ENCODE assay signal across 1 cellular context in the genomic region with DNA sequence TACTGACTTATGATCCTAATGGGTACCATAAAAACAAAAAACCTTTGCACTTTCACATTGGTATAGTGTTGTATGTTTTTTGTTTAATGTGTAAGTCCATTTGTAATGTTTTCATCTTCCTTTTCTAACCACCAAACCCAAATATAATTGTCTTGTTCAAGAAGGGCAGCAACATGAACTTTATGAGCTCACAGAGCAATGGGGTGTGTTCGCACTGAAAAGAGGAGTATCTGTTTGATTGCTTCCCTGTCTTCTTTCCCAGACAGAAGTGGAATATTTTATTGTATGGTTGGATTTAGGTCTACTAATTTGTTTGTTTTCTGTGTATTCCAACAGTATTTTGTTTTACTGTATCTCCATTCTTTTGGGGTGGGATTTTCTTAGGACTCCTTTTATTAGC.
TF ChIP-seq lines count a peak whose summit lies in the region.

No MANE protein-coding gene starts in this region.

TF ChIP-seq in GM23338, 12 proteins besides CTCF, POLR2A, EP300 and RAD21 (continued from another document):
- TF ChIP-seq, protein P1, sequence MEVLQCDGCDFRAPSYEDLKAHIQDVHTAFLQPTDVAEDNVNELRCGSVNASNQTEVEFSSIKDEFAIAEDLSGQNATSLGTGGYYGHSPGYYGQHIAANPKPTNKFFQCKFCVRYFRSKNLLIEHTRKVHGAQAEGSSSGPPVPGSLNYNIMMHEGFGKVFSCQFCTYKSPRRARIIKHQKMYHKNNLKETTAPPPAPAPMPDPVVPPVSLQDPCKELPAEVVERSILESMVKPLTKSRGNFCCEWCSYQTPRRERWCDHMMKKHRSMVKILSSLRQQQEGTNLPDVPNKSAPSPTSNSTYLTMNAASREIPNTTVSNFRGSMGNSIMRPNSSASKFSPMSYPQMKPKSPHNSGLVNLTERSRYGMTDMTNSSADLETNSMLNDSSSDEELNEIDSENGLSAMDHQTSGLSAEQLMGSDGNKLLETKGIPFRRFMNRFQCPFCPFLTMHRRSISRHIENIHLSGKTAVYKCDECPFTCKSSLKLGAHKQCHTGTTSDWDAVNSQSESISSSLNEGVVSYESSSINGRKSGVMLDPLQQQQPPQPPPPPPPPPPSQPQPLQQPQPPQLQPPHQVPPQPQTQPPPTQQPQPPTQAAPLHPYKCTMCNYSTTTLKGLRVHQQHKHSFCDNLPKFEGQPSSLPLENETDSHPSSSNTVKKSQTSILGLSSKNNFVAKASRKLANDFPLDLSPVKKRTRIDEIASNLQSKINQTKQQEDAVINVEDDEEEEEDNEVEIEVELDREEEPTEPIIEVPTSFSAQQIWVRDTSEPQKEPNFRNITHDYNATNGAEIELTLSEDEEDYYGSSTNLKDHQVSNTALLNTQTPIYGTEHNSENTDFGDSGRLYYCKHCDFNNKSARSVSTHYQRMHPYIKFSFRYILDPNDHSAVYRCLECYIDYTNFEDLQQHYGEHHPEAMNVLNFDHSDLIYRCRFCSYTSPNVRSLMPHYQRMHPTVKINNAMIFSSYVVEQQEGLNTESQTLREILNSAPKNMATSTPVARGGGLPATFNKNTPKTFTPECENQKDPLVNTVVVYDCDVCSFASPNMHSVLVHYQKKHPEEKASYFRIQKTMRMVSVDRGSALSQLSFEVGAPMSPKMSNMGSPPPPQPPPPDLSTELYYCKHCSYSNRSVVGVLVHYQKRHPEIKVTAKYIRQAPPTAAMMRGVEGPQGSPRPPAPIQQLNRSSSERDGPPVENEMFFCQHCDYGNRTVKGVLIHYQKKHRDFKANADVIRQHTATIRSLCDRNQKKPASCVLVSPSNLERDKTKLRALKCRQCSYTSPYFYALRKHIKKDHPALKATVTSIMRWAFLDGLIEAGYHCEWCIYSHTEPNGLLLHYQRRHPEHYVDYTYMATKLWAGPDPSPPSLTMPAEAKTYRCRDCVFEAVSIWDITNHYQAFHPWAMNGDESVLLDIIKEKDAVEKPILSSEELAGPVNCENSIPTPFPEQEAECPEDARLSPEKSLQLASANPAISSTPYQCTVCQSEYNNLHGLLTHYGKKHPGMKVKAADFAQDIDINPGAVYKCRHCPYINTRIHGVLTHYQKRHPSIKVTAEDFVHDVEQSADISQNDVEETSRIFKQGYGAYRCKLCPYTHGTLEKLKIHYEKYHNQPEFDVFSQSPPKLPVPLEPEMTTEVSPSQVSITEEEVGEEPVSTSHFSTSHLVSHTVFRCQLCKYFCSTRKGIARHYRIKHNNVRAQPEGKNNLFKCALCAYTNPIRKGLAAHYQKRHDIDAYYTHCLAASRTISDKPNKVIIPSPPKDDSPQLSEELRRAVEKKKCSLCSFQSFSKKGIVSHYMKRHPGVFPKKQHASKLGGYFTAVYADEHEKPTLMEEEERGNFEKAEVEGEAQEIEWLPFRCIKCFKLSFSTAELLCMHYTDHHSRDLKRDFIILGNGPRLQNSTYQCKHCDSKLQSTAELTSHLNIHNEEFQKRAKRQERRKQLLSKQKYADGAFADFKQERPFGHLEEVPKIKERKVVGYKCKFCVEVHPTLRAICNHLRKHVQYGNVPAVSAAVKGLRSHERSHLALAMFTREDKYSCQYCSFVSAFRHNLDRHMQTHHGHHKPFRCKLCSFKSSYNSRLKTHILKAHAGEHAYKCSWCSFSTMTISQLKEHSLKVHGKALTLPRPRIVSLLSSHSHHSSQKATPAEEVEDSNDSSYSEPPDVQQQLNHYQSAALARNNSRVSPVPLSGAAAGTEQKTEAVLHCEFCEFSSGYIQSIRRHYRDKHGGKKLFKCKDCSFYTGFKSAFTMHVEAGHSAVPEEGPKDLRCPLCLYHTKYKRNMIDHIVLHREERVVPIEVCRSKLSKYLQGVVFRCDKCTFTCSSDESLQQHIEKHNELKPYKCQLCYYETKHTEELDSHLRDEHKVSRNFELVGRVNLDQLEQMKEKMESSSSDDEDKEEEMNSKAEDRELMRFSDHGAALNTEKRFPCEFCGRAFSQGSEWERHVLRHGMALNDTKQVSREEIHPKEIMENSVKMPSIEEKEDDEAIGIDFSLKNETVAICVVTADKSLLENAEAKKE (CRISPR knock-in tag; IDR thresholded peaks at IDR 0.05): no peak
TF ChIP-seq in GM23338: peak in this region for 0.
